Comparison of ENCODE assay signal across 18 cellular contexts in the genomic region with DNA sequence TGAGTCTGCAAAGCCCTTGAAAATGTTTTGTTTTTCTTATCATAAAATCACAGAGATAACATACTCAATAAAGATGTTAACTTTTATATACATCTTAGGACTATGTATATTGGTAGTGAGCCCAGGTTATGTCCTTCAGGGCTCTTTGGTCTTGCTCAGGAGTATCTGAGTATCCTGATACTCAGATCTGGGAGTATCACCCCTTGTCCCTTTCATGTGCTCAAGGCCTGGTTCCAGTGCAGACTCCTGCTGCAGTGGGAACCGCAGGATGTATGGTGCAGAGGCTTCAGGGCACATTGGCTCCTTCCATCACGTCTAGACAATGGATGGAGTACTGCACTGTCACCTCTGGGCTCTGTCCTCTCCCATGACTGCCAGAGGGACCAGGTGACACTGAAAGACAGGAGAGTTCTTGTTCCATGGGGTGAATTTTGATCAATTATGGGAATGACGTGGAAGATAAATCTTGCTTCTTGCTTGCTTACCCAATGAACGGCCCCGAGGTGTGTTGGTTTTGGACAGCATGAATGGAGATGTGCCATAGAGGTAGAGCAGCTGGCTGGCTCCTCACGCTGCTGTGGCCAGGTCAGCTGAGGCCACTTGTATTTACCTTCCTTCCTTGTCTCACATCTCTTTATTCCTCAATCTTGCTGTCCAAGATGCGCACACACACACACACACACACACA.
DNase-seq lines count a peak whose midpoint lies in the region; ATAC-seq and TF ChIP-seq lines count a peak whose summit lies in the region.
"Had no signal": no experiment of that assay in that cellular context is flagged by ENCODE, and none has a peak within 500 bp of the region (broad histone marks: within the 10 kb centered on the region; RNA-seq: fewer than 3 reads in every experiment).

No MANE protein-coding gene starts in this region.

- H3K4me1 ChIP-seq in neural progenitor cell, result no peaks in the 10 kb centered on the region
- H3K4me1 ChIP-seq: BLaER1, SJSA1 had no signal

- H3K4me3 Mint-ChIP-seq in neural progenitor cell, result no peak overlapping the region
- H3K4me3 Mint-ChIP-seq: CD8-positive, alpha-beta T cell had no signal

- no peaks in the 10 kb centered on the region for H3F3A ChIP-seq in neural progenitor cell (ENCODE audit: low read depth)

- H3K4me3 ChIP-seq in neural progenitor cell, result no peak overlapping the region
- H3K4me3 ChIP-seq: BLaER1, GM12878, SJSA1 had no signal

- no peak overlapping the region for H3K4me2 ChIP-seq in neural progenitor cell
- H3K4me2 ChIP-seq: BLaER1 had no signal

- no peaks in the 10 kb centered on the region for H4K20me1 ChIP-seq in neural progenitor cell (ENCODE audit: low read depth)
- H4K20me1 ChIP-seq: BLaER1 had no signal

- no peak overlapping the region for H3K9ac ChIP-seq in neural progenitor cell
- H3K9ac ChIP-seq: BLaER1 had no signal

- H3K27ac ChIP-seq in C4-2B (peak overlapping the region; percentile 93), neural progenitor cell (no peak overlapping the region)
- H3K27ac ChIP-seq: BLaER1, SJSA1 had no signal

- no peaks in the 10 kb centered on the region for H3K36me3 ChIP-seq in neural progenitor cell
- H3K36me3 ChIP-seq: BLaER1, SJSA1 had no signal

- H3K27me3 ChIP-seq in neural progenitor cell, result no peaks in the 10 kb centered on the region
- H3K27me3 ChIP-seq: BLaER1, SJSA1 had no signal

- no peaks in the 10 kb centered on the region for H3K27me3 Mint-ChIP-seq in neural progenitor cell (ENCODE audit: insufficient read depth, low read depth)

- no peaks in the 10 kb centered on the region for H3K9me3 ChIP-seq in neural progenitor cell (ENCODE audit: low read depth)
- H3K9me3 ChIP-seq: BLaER1, SJSA1 had no signal

- no peak for TF ChIP-seq CTCF in C4-2B (conservative IDR thresholded peaks at IDR 0.05)
- TF ChIP-seq CTCF in neural progenitor cell (IDR thresholded peaks at IDR 0.05), result no peak
- TF ChIP-seq CTCF in GM10266 (IDR thresholded peaks at IDR 0.05; ENCODE audit: control insufficient read depth, insufficient read depth, low read depth, missing control alignments), result no peak

- peaks cover 3% of the 10 kb centered on the region for H3K4me1 Mint-ChIP-seq in neural progenitor cell

- DNase-seq in NCI-H1092 (lab: John Stamatoyannopoulos, UW) (peak; percentile 9), SHP77 (lab: John Stamatoyannopoulos, UW) (peak; percentile 54 to 71), neural progenitor cell (ENCODE audit: low spot score) (no peak), GM10266 (ENCODE audit: extremely low spot score) (no peak), RKO (ENCODE audit: low spot score) (no peak)
- DNase-seq: Calu3; CD8-positive, alpha-beta T cell; GF-D8; GOT3; KG1; NCI-H1048; NCI-H446 treated with DMSO at 0.1 percent for 48 hours; NCI-H69 had no signal

- H2AFZ ChIP-seq in neural progenitor cell (replicated peaks), result no peak overlapping the region

- H3K9me3 Mint-ChIP-seq in neural progenitor cell, result no peaks in the 10 kb centered on the region
- H3K9me3 Mint-ChIP-seq: CD8-positive, alpha-beta T cell had no signal

- ATAC-seq in GM18907 (IDR thresholded peaks at IDR 0.05; ENCODE audit: unreplicated experiment), result no peak
- ATAC-seq: CD8-positive, alpha-beta T cell; GM12878 had no signal

- no peaks in the 10 kb centered on the region for H3K79me2 ChIP-seq in neural progenitor cell (ENCODE audit: low read depth)

- peak overlapping the region; percentile 35 for H3K27ac Mint-ChIP-seq in neural progenitor cell
- H3K27ac Mint-ChIP-seq: CD8-positive, alpha-beta T cell had no signal

- no peaks in the 10 kb centered on the region for H3K36me3 Mint-ChIP-seq in neural progenitor cell
- H3K36me3 Mint-ChIP-seq: CD8-positive, alpha-beta T cell had no signal

Comparison
In these comparisons a context has a peak if more than half of its experiments do, and no peak if none do; other contexts are left out.
1. DNase-seq: peak in NCI-H1092 (single experiment) and SHP77 (2 of 2); none in neural progenitor cell (single experiment), GM10266 (single experiment) and RKO (single experiment).